Comparison of ENCODE assay signal across 15 cellular contexts in genomic region chr17:977163-977562, GRCh38. TPM values are rescaled to one million over a fixed set of nuclear protein-coding genes. Genes with fewer than 3 reads are reported as not detected.
DNase-seq lines count a peak whose midpoint lies in the region; ATAC-seq and TF ChIP-seq lines count a peak whose summit lies in the region.
"Had no signal": no experiment of that assay in that cellular context is flagged by ENCODE, and none has a peak within 500 bp of the region (broad histone marks: within the 10 kb centered on the region; RNA-seq: fewer than 3 reads in every experiment).

No MANE protein-coding gene starts in this region.

- no peak overlapping the region for H3K4me3 Mint-ChIP-seq in activated CD4-positive, alpha-beta T cell treated with anti-CD3 and anti-CD28 coated beads, Interleukin-2, amount 10 ng/mL, durations not matched to agents 7 days and 5 days
- H3K4me3 Mint-ChIP-seq: activated CD8-positive, alpha-beta T cell treated with anti-CD3 and anti-CD28 coated beads for 36 hours; dendritic cell treated with granulocyte-macrophage colony-stimulating factor and Interleukin-4, amounts not matched to agents 40 ng/mL and 50 ng/mL, for 4 days had no signal

- peaks cover 2% of the 10 kb centered on the region for H3K36me3 Mint-ChIP-seq in activated CD4-positive, alpha-beta T cell treated with anti-CD3 and anti-CD28 coated beads, Interleukin-2, amount 10 ng/mL, durations not matched to agents 7 days and 5 days (ENCODE audit: low read depth)

- H3K27me3 ChIP-seq in gastroesophageal sphincter (no peaks in the 10 kb centered on the region), psoas muscle (ENCODE audit: insufficient read depth in 3 of 3, low read length in 2 of 3) (no peaks in the 10 kb centered on the region), upper lobe of right lung (no peaks in the 10 kb centered on the region)

- H3K27ac Mint-ChIP-seq in activated CD4-positive, alpha-beta T cell treated with anti-CD3 and anti-CD28 coated beads, Interleukin-2, amount 10 ng/mL, durations not matched to agents 7 days and 5 days = no peak overlapping the region
- H3K27ac Mint-ChIP-seq: activated CD8-positive, alpha-beta T cell treated with anti-CD3 and anti-CD28 coated beads for 36 hours; dendritic cell treated with granulocyte-macrophage colony-stimulating factor and Interleukin-4, amounts not matched to agents 40 ng/mL and 50 ng/mL, for 4 days; T-helper 17 cell had no signal

- no peak for TF ChIP-seq POLR2A in gastroesophageal sphincter (IDR thresholded peaks at IDR 0.05)

- no peak for TF ChIP-seq CTCF in WI38 (IDR thresholded peaks at IDR 0.05; ENCODE audit: low read depth, low read length)
- no peak for TF ChIP-seq CTCF in gastroesophageal sphincter (IDR thresholded peaks at IDR 0.05)
- TF ChIP-seq CTCF in psoas muscle (IDR thresholded peaks at IDR 0.05) = no peak
- no peak for TF ChIP-seq CTCF in upper lobe of right lung (IDR thresholded peaks at IDR 0.05)

- peaks cover 18% of the 10 kb centered on the region for H3K4me1 Mint-ChIP-seq in activated CD4-positive, alpha-beta T cell treated with anti-CD3 and anti-CD28 coated beads, Interleukin-2, amount 10 ng/mL, durations not matched to agents 7 days and 5 days

- H3K27ac ChIP-seq in gastroesophageal sphincter (peak overlapping the region in 3 of 4 donors; percentile 91 to 96 (median 96)), psoas muscle (peak overlapping the region; percentile 86), upper lobe of right lung (no peak overlapping the region)
- H3K27ac ChIP-seq: C4-2B had no signal

- peak; percentile 65 for DNase-seq in EL
- DNase-seq in psoas muscle = no peak
- DNase-seq in stimulated activated CD4-positive, alpha-beta T cell treated with anti-CD3 and anti-CD28 coated beads, Interleukin-4, amount 100 ng/mL, for 1 hour = no peak
- no peak for DNase-seq in upper lobe of right lung
- no peak for DNase-seq in activated CD4-positive, alpha-beta T cell treated with anti-CD3 and anti-CD28 coated beads, Interleukin-2, amount 10 ng/mL, durations not matched to agents 7 days and 5 days
- DNase-seq in SIG-M5 treated with dmso at 0.1 percent for 504 hours (lab: John Stamatoyannopoulos, UW; ENCODE audit: unreplicated experiment) = no peak
- DNase-seq: activated CD8-positive, alpha-beta T cell treated with anti-CD3 and anti-CD28 coated beads for 36 hours; activated naive CD4-positive, alpha-beta T cell treated with Interleukin-2 at 50 U/mL for 16 hours; hippocampal formation; NCI-H1417 treated with DMSO at 0.1 percent for 48 hours; T-helper 17 cell had no signal

- H3K36me3 ChIP-seq in gastroesophageal sphincter (no peaks in the 10 kb centered on the region), psoas muscle (ENCODE audit: insufficient read depth in 1 of 2, low read depth in 1 of 2) (no peaks in the 10 kb centered on the region), upper lobe of right lung (no peaks in the 10 kb centered on the region)

- peaks cover 39% of the 10 kb centered on the region for H3K27me3 Mint-ChIP-seq in activated CD4-positive, alpha-beta T cell treated with anti-CD3 and anti-CD28 coated beads, Interleukin-2, amount 10 ng/mL, durations not matched to agents 7 days and 5 days

- peak overlapping the region; percentile 86 for H3K4me3 ChIP-seq in WI38 (ENCODE audit: low read depth, low read length)
- H3K4me3 ChIP-seq in gastroesophageal sphincter = peak overlapping the region in 1 of 2 donors; percentile 83
- H3K4me3 ChIP-seq in psoas muscle = peak overlapping the region; percentile 87
- no peak overlapping the region for H3K4me3 ChIP-seq in upper lobe of right lung

- POLR2A ChIA-PET in activated CD4-positive, alpha-beta T cell treated with anti-CD3 and anti-CD28 coated beads, Interleukin-2, amount 10 ng/mL, durations not matched to agents 7 days and 5 days (lab: Charles Lee) = no interaction called here

- no peak for TF ChIP-seq EP300 in gastroesophageal sphincter (IDR thresholded peaks at IDR 0.05)

- H3K4me1 ChIP-seq in gastroesophageal sphincter (peaks cover 0 to 56% (median 28%) of the 10 kb centered on the region in 3 donors), psoas muscle (peaks cover 41% of the 10 kb centered on the region), upper lobe of right lung (peaks cover 15% of the 10 kb centered on the region)

- H3K9me3 ChIP-seq in gastroesophageal sphincter = no peaks in the 10 kb centered on the region
- H3K9me3 ChIP-seq in psoas muscle = no peaks in the 10 kb centered on the region
- no peaks in the 10 kb centered on the region for H3K9me3 ChIP-seq in upper lobe of right lung

- ATAC-seq in gastroesophageal sphincter = no peak
- no peak for ATAC-seq in psoas muscle
- ATAC-seq in upper lobe of right lung = no peak
- ATAC-seq: activated CD8-positive, alpha-beta T cell treated with anti-CD3 and anti-CD28 coated beads for 36 hours; T-helper 17 cell had no signal

- intact Hi-C loops in psoas muscle (cut with DNase I) = loop anchor here (5.0 kb wide), 2 partner anchors 75 to 95 kb away; no protein-coding TSS in a partner anchor
- intact Hi-C loops in upper lobe of right lung (cut with DNase I) = loop anchor here (5.0 kb wide), 1 partner anchor 175 kb away; no protein-coding TSS in a partner anchor

- WGBS in gastroesophageal sphincter (ENCODE audit: low coverage in 1 of 2), 2 donors = 47 to 53% methylated on average over 7 of the region's 7 CpGs
- WGBS in psoas muscle, 3 donors = 88 to 91% (median 90%) methylated on average over 7 of the region's 7 CpGs

- H3K9me3 Mint-ChIP-seq in activated CD4-positive, alpha-beta T cell treated with anti-CD3 and anti-CD28 coated beads, Interleukin-2, amount 10 ng/mL, durations not matched to agents 7 days and 5 days = no peaks in the 10 kb centered on the region
- H3K9me3 Mint-ChIP-seq: activated CD8-positive, alpha-beta T cell treated with anti-CD3 and anti-CD28 coated beads for 36 hours; dendritic cell treated with granulocyte-macrophage colony-stimulating factor and Interleukin-4, amounts not matched to agents 40 ng/mL and 50 ng/mL, for 4 days had no signal

- CTCF ChIA-PET in activated CD4-positive, alpha-beta T cell treated with anti-CD3 and anti-CD28 coated beads, Interleukin-2, amount 10 ng/mL, durations not matched to agents 7 days and 5 days (lab: Charles Lee) = interaction anchor here (0.5 to 1.1 kb wide), 2 partner anchors 122 to 229 kb away, joined by 3 read pairs; no protein-coding TSS in a partner anchor

RNA-seq across cellular contexts. Expression of gene NXN, which starts 2.4 kb away (rescaled TPM):
- 100 to 1,000 TPM in 1 of 4 donors, 10 to 100 TPM in 3; 39.6 to 103 (median 59.1) TPM for total RNA-seq in gastroesophageal sphincter
- 10 to 100 TPM; 72.8 to 79.4 (median 74.1) TPM for total RNA-seq in psoas muscle
- polyA plus RNA-seq in psoas muscle = 10 to 100 TPM; 33.4 to 92.5 (median 52.2) TPM
- total RNA-seq in upper lobe of right lung = 57.3 TPM
- under 1 TPM; 0.22 to 0.65 TPM for total RNA-seq in activated CD4-positive, alpha-beta T cell treated with anti-CD3 and anti-CD28 coated beads, Interleukin-2, amount 10 ng/mL, durations not matched to agents 7 days and 5 days

RNA-seq across cellular contexts. Expression of gene TIMM22, which starts 19.8 kb away (rescaled TPM):
- total RNA-seq in gastroesophageal sphincter = 10 to 100 TPM; 13.7 to 20.9 (median 16.0) TPM
- total RNA-seq in psoas muscle = 10 to 100 TPM in 3 of 4 donors, 1 to 10 TPM in 1; 8.0 to 18.0 (median 12.4) TPM
- 10 to 100 TPM; 14.9 to 27.2 (median 21.6) TPM for polyA plus RNA-seq in psoas muscle
- total RNA-seq in upper lobe of right lung = 10.7 TPM
- total RNA-seq in activated CD4-positive, alpha-beta T cell treated with anti-CD3 and anti-CD28 coated beads, Interleukin-2, amount 10 ng/mL, durations not matched to agents 7 days and 5 days = 1 to 10 TPM; 8.4 to 9.2 TPM

Comparison
In these comparisons a context has a peak if more than half of its experiments do, and no peak if none do; other contexts are left out.
1. RNA of gene NXN, which starts 2.4 kb away (total RNA-seq): 72.8 to 79.4 TPM in psoas muscle, 39.6 to 103 TPM in gastroesophageal sphincter and 57.3 TPM in upper lobe of right lung (single experiment); 0.22 to 0.65 TPM in activated CD4-positive, alpha-beta T cell treated with anti-CD3 and anti-CD28 coated beads, Interleukin-2, amount 10 ng/mL, durations not matched to agents 7 days and 5 days; every median in the first group is over 10 times any median in the second.